21 cellular contexts compared by ENCODE assay signal in the genomic region with DNA sequence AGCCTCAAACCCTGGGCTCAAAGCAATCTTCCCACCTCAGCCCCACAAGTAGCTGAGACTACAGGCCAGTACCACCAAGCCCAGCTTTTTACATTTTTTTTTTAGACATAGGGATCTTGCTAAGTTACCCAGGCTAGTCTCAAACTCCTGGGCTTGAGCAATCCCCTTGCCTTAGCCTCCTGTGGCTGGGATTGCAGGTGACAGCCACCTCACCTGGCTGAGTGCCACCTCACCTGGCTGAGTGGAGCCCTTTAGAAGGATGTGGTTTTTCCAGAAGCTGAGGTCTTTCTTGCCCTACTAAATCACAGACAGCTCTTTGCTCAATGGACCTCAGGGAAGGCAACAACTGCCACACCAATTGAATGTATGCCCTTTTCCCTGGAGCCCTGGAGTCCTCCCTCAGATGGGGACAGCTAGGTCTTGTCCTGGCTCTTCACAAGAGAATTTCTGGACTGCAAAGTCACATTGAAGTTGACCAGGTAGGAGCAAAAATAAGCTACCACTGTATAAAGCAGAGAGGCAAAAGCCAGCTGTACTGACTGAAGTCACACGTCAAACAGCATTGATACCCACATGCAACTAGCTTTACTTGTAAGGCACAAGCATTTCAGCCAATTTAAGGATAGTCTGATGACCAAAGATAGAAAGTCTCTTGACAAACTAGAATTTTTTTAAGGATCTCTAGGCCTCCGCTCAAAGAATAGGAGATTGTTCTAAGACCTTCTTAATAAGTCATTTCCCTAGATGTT. TPM values are rescaled to one million over a fixed set of nuclear protein-coding genes. Genes with fewer than 3 reads are reported as not detected.
A peak's percentile ranks its signal among the peaks of the same experiment; 100 is the strongest.
DNase-seq lines count a peak whose midpoint lies in the region; ATAC-seq, FAIRE-seq and TF ChIP-seq lines count a peak whose summit lies in the region.
"Had no signal": no experiment of that assay in that cellular context is flagged by ENCODE, and none has a peak within 500 bp of the region (broad histone marks: within the 10 kb centered on the region; RNA-seq: fewer than 3 reads in every experiment).

No MANE protein-coding gene starts in this region.

- no peak for TF ChIP-seq POLR2A in GM12892 (IDR thresholded peaks at IDR 0.05; ENCODE audit: low read depth, low read length)

- DNase-seq in NCI-H510A treated with DMSO at 0.1 percent for 48 hours (lab: John Stamatoyannopoulos, UW): peak; percentile 6
- no peak for DNase-seq in NCI-H510A (lab: John Stamatoyannopoulos, UW)
- DNase-seq in GM12892 (ENCODE audit: insufficient read length): no peak
- peak; percentile 43 for DNase-seq in NOMO-1 treated with DMSO at 0.1 percent for 48 hours (lab: John Stamatoyannopoulos, UW; ENCODE audit: unreplicated experiment)
- peak; percentile 7 for DNase-seq in left kidney (ENCODE audit: low read depth, low spot score)
- DNase-seq in activated T-cell treated with anti-CD3 and anti-CD28 coated beads, Interleukin-2, amount 50 U/mL, for 48 hours: no peak
- no peak for DNase-seq in H4 (ENCODE audit: low spot score)
- DNase-seq: DMS79 treated with DMSO at 0.1 percent for 48 hours; NCI-H1092; NCI-H1694 treated with DMSO at 0.1 percent for 48 hours; NCI-H2171 treated with DMSO at 0.1 percent for 48 hours; NK-92 treated with Interleukin-12 subunit alpha and Interleukin-12 subunit beta, amount 100 ng/mL, for 24 hours; SW 1271 had no signal

- FAIRE-seq in GM12892 (lab: Jason Lieb, UNC): peak; percentile 21
- FAIRE-seq: A549, GM12891 had no signal

- no peak for ATAC-seq in HG02852 (IDR thresholded peaks at IDR 0.05; ENCODE audit: unreplicated experiment)
- ATAC-seq: A549, HCT116 had no signal

RNA-seq across cellular contexts. Expression of gene PDX1, which starts 14.0 kb away (rescaled TPM):
- 0.17 TPM for polyA plus RNA-seq in GM12892 (2012; ENCODE audit: missing spikeins)
- not detected in 2 replicates for total RNA-seq in H4 (2014; rRNA removed; shearing (Covaris generic))
- total RNA-seq: HT1080, NCI-H460, RPMI7951 had no signal
- polyA plus RNA-seq: CD14-positive monocyte had no signal

RNA-seq across cellular contexts. Expression of gene CDX2, which starts 35.4 kb away (rescaled TPM):
- not detected for polyA plus RNA-seq in GM12892 (2012; ENCODE audit: missing spikeins)
- not detected in 2 replicates for total RNA-seq in H4 (2014; rRNA removed; shearing (Covaris generic))
- total RNA-seq: HT1080, NCI-H460, RPMI7951 had no signal
- polyA plus RNA-seq: CD14-positive monocyte had no signal

RNA-seq across cellular contexts. Expression of gene URAD, which starts 54.7 kb away (rescaled TPM):
- polyA plus RNA-seq in GM12892 (2012; ENCODE audit: missing spikeins): not detected
- not detected in 2 replicates for total RNA-seq in H4 (2014; rRNA removed; shearing (Covaris generic))
- total RNA-seq: HT1080, NCI-H460, RPMI7951 had no signal
- polyA plus RNA-seq: A549, CD14-positive monocyte had no signal

Comparison
In these comparisons a context has a peak if more than half of its experiments do, and no peak if none do; other contexts are left out.
1. DNase-seq: peak in NCI-H510A treated with DMSO at 0.1 percent for 48 hours (single experiment), NOMO-1 treated with DMSO at 0.1 percent for 48 hours (single experiment) and left kidney (single experiment); none in NCI-H510A (single experiment), GM12892 (single experiment), activated T-cell treated with anti-CD3 and anti-CD28 coated beads, Interleukin-2, amount 50 U/mL, for 48 hours (0 of 2) and H4 (single experiment).